ENCODE assay signal across 1 cellular context in the genomic region with DNA sequence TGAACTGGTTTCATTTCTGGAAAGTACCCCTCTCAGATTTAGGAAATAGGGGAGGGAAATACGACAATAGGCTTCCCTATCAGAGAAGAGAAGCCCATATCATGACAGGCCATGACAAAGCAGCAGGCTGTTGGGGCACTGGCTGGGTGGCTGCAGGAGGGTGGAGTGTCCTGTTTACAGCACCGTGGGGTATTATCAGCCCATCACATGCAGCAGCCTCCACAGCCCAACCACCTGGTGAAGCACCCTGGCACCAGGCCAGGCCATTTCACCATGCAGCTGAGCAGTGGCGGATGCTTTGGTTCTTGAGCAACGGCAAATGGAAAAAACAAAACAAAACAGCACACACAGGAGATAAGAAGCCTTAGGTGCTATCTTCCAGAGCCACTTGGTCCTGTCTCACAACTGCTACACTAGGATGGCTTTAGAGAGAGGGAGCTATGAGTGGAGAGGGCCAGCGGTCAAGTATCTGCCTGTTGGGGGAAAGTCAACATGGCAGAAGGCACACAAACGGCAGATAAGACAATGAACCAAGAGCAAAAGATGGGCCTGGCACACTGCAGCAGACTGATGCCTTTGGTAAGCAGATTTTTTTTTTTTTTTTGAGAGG.
TF ChIP-seq lines count a peak whose summit lies in the region.

No MANE protein-coding gene starts in this region.

TF ChIP-seq in GM12878, 131 proteins besides CTCF, POLR2A, EP300 and RAD21 (continued from another document and continues in another):
- TF ChIP-seq REST (IDR thresholded peaks at IDR 0.05; ENCODE audit: low read depth, low read length) = no peak
- peak; percentile 56; the same call in 1 of the 2 replicates for TF ChIP-seq DPF2 (IDR thresholded peaks at IDR 0.05)
- no peak for TF ChIP-seq TCF7 (IDR thresholded peaks at IDR 0.05; ENCODE audit: borderline replicate concordance)
- TF ChIP-seq CUX1 (IDR thresholded peaks at IDR 0.05; ENCODE audit: insufficient replicate concordance, low read depth, low read length) = no peak
- TF ChIP-seq ELK1 (IDR thresholded peaks at IDR 0.05; ENCODE audit: low read depth, low read length) = no peak
- TF ChIP-seq, protein P1, sequence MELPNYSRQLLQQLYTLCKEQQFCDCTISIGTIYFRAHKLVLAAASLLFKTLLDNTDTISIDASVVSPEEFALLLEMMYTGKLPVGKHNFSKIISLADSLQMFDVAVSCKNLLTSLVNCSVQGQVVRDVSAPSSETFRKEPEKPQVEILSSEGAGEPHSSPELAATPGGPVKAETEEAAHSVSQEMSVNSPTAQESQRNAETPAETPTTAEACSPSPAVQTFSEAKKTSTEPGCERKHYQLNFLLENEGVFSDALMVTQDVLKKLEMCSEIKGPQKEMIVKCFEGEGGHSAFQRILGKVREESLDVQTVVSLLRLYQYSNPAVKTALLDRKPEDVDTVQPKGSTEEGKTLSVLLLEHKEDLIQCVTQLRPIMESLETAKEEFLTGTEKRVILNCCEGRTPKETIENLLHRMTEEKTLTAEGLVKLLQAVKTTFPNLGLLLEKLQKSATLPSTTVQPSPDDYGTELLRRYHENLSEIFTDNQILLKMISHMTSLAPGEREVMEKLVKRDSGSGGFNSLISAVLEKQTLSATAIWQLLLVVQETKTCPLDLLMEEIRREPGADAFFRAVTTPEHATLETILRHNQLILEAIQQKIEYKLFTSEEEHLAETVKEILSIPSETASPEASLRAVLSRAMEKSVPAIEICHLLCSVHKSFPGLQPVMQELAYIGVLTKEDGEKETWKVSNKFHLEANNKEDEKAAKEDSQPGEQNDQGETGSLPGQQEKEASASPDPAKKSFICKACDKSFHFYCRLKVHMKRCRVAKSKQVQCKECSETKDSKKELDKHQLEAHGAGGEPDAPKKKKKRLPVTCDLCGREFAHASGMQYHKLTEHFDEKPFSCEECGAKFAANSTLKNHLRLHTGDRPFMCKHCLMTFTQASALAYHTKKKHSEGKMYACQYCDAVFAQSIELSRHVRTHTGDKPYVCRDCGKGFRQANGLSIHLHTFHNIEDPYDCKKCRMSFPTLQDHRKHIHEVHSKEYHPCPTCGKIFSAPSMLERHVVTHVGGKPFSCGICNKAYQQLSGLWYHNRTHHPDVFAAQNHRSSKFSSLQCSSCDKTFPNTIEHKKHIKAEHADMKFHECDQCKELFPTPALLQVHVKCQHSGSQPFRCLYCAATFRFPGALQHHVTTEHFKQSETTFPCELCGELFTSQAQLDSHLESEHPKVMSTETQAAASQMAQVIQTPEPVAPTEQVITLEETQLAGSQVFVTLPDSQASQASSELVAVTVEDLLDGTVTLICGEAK (IDR thresholded peaks at IDR 0.05; ENCODE audit: borderline replicate concordance) = no peak
- no peak for TF ChIP-seq E2F8 (IDR thresholded peaks at IDR 0.05; ENCODE audit: low read depth, partially characterized antibody)
- no peak for TF ChIP-seq EZH2 (IDR thresholded peaks at IDR 0.05; ENCODE audit: borderline replicate concordance, control insufficient read depth, low read depth, low read length)
- TF ChIP-seq, protein P2, sequence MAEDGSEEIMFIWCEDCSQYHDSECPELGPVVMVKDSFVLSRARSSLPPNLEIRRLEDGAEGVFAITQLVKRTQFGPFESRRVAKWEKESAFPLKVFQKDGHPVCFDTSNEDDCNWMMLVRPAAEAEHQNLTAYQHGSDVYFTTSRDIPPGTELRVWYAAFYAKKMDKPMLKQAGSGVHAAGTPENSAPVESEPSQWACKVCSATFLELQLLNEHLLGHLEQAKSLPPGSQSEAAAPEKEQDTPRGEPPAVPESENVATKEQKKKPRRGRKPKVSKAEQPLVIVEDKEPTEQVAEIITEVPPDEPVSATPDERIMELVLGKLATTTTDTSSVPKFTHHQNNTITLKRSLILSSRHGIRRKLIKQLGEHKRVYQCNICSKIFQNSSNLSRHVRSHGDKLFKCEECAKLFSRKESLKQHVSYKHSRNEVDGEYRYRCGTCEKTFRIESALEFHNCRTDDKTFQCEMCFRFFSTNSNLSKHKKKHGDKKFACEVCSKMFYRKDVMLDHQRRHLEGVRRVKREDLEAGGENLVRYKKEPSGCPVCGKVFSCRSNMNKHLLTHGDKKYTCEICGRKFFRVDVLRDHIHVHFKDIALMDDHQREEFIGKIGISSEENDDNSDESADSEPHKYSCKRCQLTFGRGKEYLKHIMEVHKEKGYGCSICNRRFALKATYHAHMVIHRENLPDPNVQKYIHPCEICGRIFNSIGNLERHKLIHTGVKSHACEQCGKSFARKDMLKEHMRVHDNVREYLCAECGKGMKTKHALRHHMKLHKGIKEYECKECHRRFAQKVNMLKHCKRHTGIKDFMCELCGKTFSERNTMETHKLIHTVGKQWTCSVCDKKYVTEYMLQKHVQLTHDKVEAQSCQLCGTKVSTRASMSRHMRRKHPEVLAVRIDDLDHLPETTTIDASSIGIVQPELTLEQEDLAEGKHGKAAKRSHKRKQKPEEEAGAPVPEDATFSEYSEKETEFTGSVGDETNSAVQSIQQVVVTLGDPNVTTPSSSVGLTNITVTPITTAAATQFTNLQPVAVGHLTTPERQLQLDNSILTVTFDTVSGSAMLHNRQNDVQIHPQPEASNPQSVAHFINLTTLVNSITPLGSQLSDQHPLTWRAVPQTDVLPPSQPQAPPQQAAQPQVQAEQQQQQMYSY (CRISPR knock-in tag; IDR thresholded peaks at IDR 0.05) = no peak
- TF ChIP-seq MYB (IDR thresholded peaks at IDR 0.05; ENCODE audit: borderline replicate concordance, low read depth, low read length) = 0 out of 2 replicates have a peak, but pooled peaks have one; percentile 57
- TF ChIP-seq MTA2 (IDR thresholded peaks at IDR 0.05; ENCODE audit: low read depth) = peak; percentile 47; the same call in 1 of the 2 replicates
- TF ChIP-seq ETV6 (conservative IDR thresholded peaks at IDR 0.05 in 1 of 2, IDR thresholded peaks at IDR 0.05 in 1 of 2; ENCODE audit: borderline replicate concordance in 1 of 2, low read depth in 1 of 2) = no peak
- TF ChIP-seq SUPT20H (IDR thresholded peaks at IDR 0.05; ENCODE audit: borderline replicate concordance, control insufficient read depth, low read depth, low read length) = no peak
- TF ChIP-seq, protein P3, sequence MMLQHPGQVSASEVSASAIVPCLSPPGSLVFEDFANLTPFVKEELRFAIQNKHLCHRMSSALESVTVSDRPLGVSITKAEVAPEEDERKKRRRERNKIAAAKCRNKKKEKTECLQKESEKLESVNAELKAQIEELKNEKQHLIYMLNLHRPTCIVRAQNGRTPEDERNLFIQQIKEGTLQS (IDR thresholded peaks at IDR 0.05; ENCODE audit: borderline replicate concordance, extremely low read depth, low read depth, low read length) = no peak
- TF ChIP-seq SKIL (IDR thresholded peaks at IDR 0.05; ENCODE audit: low read depth, poor library complexity, severe bottlenecking) = peak; percentile 32
- no peak for TF ChIP-seq SP1 (IDR thresholded peaks at IDR 0.05; ENCODE audit: low read depth, low read length)
- no peak for TF ChIP-seq ZSCAN29 (IDR thresholded peaks at IDR 0.05)
- TF ChIP-seq HSF1 (IDR thresholded peaks at IDR 0.05; ENCODE audit: low read depth, low read length) = no peak
- no peak for TF ChIP-seq TBL1XR1 (IDR thresholded peaks at IDR 0.05; ENCODE audit: low read depth, low read length)
